ENCODE assay signal across 27 cellular contexts in genomic region chr3:20974389-20974788, GRCh38.
"Had no signal": no experiment of that assay in that cellular context is flagged by ENCODE, and none has a peak within 500 bp of the region (broad histone marks: within the 10 kb centered on the region; RNA-seq: fewer than 3 reads in every experiment).

No MANE protein-coding gene starts in this region.

- H3K9me3 ChIP-seq: body of pancreas, colonic mucosa, tibial nerve, uterus had no signal

- ATAC-seq: body of pancreas, left lobe of liver had no signal

- FAIRE-seq: endometrium, frontal cortex, keratinocyte had no signal

- H3K27ac Mint-ChIP-seq: activated CD4-positive, alpha-beta memory T cell treated with anti-CD3 and anti-CD28 coated beads, Interleukin-2, amount 10 ng/mL, durations not matched to agents 7 days and 5 days; activated naive CD8-positive, alpha-beta T cell treated with anti-CD3 and anti-CD28 coated beads, Interleukin-2, amount 10 ng/mL, durations not matched to agents 7 days and 5 days; activated T-helper 2 cell treated with anti-CD3 and anti-CD28 coated beads, Interferon-gamma antibody, Interleukin-2, Interleukin-4, amounts not matched to agents 10 μg/mL and 5 μg/mL and 100 μg/mL, durations not matched to agents 14 hours and 24 hours and 36 hours; mesothelial cell of epicardium; natural killer cell treated with Interleukin-12 subunit alpha and Interleukin-12 subunit beta and Interleukin-15 and Interleukin-18, amount 100 ng/mL, for 72 hours had no signal

- H3K36me3 Mint-ChIP-seq: activated naive CD8-positive, alpha-beta T cell treated with anti-CD3 and anti-CD28 coated beads, Interleukin-2, amount 10 ng/mL, durations not matched to agents 7 days and 5 days; mesothelial cell of epicardium had no signal

- H3K27ac ChIP-seq: body of pancreas, colonic mucosa, spleen, tibial nerve, uterus had no signal

- H3K4me3 ChIP-seq: body of pancreas, colonic mucosa, lung, spleen, tibial nerve, uterus had no signal

- H3K9me3 Mint-ChIP-seq: activated naive CD8-positive, alpha-beta T cell treated with anti-CD3 and anti-CD28 coated beads, Interleukin-2, amount 10 ng/mL, durations not matched to agents 7 days and 5 days; mesothelial cell of epicardium had no signal

- H3K36me3 ChIP-seq: colonic mucosa, spleen, tibial nerve, uterus had no signal

- H3K4me1 ChIP-seq: body of pancreas, colonic mucosa, spleen, uterus had no signal

- H3K27me3 ChIP-seq: body of pancreas, colonic mucosa, spleen, tibial nerve, uterus had no signal

- H3K27me3 Mint-ChIP-seq: activated CD4-positive, alpha-beta memory T cell treated with anti-CD3 and anti-CD28 coated beads, Interleukin-2, amount 10 ng/mL, durations not matched to agents 7 days and 5 days; activated naive CD8-positive, alpha-beta T cell treated with anti-CD3 and anti-CD28 coated beads, Interleukin-2, amount 10 ng/mL, durations not matched to agents 7 days and 5 days; natural killer cell treated with Interleukin-12 subunit alpha and Interleukin-12 subunit beta and Interleukin-15 and Interleukin-18, amount 100 ng/mL, for 72 hours had no signal

- H3K4me1 Mint-ChIP-seq: activated CD4-positive, alpha-beta memory T cell treated with anti-CD3 and anti-CD28 coated beads, Interleukin-2, amount 10 ng/mL, durations not matched to agents 7 days and 5 days; activated naive CD8-positive, alpha-beta T cell treated with anti-CD3 and anti-CD28 coated beads, Interleukin-2, amount 10 ng/mL, durations not matched to agents 7 days and 5 days had no signal

- H3K4me3 Mint-ChIP-seq: activated CD4-positive, alpha-beta memory T cell treated with anti-CD3 and anti-CD28 coated beads, Interleukin-2, amount 10 ng/mL, durations not matched to agents 7 days and 5 days; activated naive CD8-positive, alpha-beta T cell treated with anti-CD3 and anti-CD28 coated beads, Interleukin-2, amount 10 ng/mL, durations not matched to agents 7 days and 5 days; mesothelial cell of epicardium; natural killer cell treated with Interleukin-12 subunit alpha and Interleukin-12 subunit beta and Interleukin-15 and Interleukin-18, amount 100 ng/mL, for 72 hours had no signal

- DNase-seq: activated CD4-positive, alpha-beta memory T cell treated with anti-CD3 and anti-CD28 coated beads, Interleukin-2, amount 10 ng/mL, durations not matched to agents 7 days and 5 days; activated CD4-positive, alpha-beta T cell treated with anti-CD3 and anti-CD28 coated beads for 48 hours; activated CD4-positive, CD25-positive, alpha-beta regulatory T cell; activated naive CD4-positive, alpha-beta T cell treated with Interleukin-2 at 50 U/mL for 16 hours; activated naive CD8-positive, alpha-beta T cell treated with anti-CD3 and anti-CD28 coated beads, Interleukin-2, amount 10 ng/mL, durations not matched to agents 7 days and 5 days; activated T-cell treated with anti-CD3 and anti-CD28 coated beads, Interleukin-2, amount 50 U/mL, for 1 hour; amygdala; body of pancreas; caudate nucleus; colonic mucosa; erythroblast; hypothalamus; nucleus accumbens; spleen; stimulated activated CD4-positive, alpha-beta T cell treated with anti-CD3 and anti-CD28 coated beads, Interleukin-4, amount 100 ng/mL, for 4 hours; stimulated activated naive CD4-positive, alpha-beta T cell; substantia nigra; uterus had no signal
